ENCODE assay signal across 20 cellular contexts in the genomic region with DNA sequence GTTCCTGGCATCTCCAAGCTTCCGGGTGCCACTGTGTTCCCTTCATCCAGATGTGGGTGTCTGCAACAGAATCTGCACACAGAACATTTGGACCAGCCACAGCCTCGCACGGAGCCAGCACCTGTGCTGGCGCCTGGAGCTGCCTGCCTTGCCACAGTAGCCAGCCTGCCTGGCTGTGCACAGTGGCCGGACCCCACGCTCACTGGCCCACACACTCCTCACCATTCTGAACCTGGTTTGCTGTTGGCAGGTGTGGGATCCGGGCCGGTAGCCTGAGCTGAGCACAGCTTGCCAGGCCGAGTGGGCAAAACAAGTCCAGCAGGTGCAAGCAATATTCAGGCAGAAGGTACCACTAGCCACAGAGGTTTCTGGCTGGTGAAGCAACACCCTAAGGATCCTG.
"Had no signal": no experiment of that assay in that cellular context is flagged by ENCODE, and none has a peak within 500 bp of the region (broad histone marks: within the 10 kb centered on the region; RNA-seq: fewer than 3 reads in every experiment).

No MANE protein-coding gene starts in this region.

- H3K4me3 ChIP-seq: coronary artery, dorsolateral prefrontal cortex, gastroesophageal sphincter, heart left ventricle, hepatocyte, left ventricle myocardium inferior, lower lobe of right lung, mucosa of descending colon had no signal

- H3K27ac ChIP-seq: coronary artery, dorsolateral prefrontal cortex, foreskin keratinocyte, gastroesophageal sphincter, heart left ventricle, hepatocyte, left ventricle myocardium inferior, lower lobe of right lung had no signal

- ATAC-seq: foreskin keratinocyte, gastroesophageal sphincter, heart left ventricle, left colon, left lobe of liver, mucosa of descending colon had no signal

- H3K4me1 ChIP-seq: gastroesophageal sphincter, lower lobe of right lung had no signal

- H2AFZ ChIP-seq: hepatocyte had no signal

- DNase-seq: dermis blood vessel endothelial cell; dorsolateral prefrontal cortex; effector CD4-positive, alpha-beta T cell; effector memory CD4-positive, alpha-beta T cell; foreskin keratinocyte; heart left ventricle; hypothalamus; immature natural killer cell; islet precursor cell; kidney; kidney glomerular epithelial cell; left colon; left ventricle myocardium inferior; lower lobe of right lung; mesenchymal stem cell; mucosa of descending colon had no signal

- H3K4me2 ChIP-seq: hepatocyte had no signal

- H3K27me3 ChIP-seq: dorsolateral prefrontal cortex, foreskin keratinocyte, gastroesophageal sphincter, heart left ventricle, hepatocyte had no signal

- H3K9me3 ChIP-seq: lower lobe of right lung, mucosa of descending colon had no signal

- H3K36me3 ChIP-seq: heart left ventricle, left ventricle myocardium inferior, lower lobe of right lung had no signal
